Comparison of ENCODE assay signal across 23 cellular contexts in genomic region chr17:19610879-19611278, GRCh38.
"Had no signal": no experiment of that assay in that cellular context is flagged by ENCODE, and none has a peak within 500 bp of the region (broad histone marks: within the 10 kb centered on the region; RNA-seq: fewer than 3 reads in every experiment).

No MANE protein-coding gene starts in this region.

- H2AFZ ChIP-seq: parathyroid adenoma had no signal

- H3K36me3 Mint-ChIP-seq: activated CD8-positive, alpha-beta memory T cell treated with anti-CD3 and anti-CD28 coated beads, Interleukin-2, amount 10 ng/mL, durations not matched to agents 7 days and 5 days; activated naive CD4-positive, alpha-beta T cell treated with anti-CD3 and anti-CD28 coated beads, Interleukin-2, amount 50 U/mL, for 72 hours; brain; stimulated activated effector memory CD8-positive, alpha-beta T cell treated with anti-CD3 and anti-CD28 coated beads, Interleukin-12 subunit alpha, Interleukin-12 subunit beta, amount 100 ng/mL, for 72 hours had no signal

- H3K79me2 ChIP-seq: parathyroid adenoma had no signal

- H3K4me1 ChIP-seq: parathyroid adenoma, uterus had no signal

- DNase-seq: activated CD4-positive, alpha-beta T cell treated with anti-CD3 and anti-CD28 coated beads, Interleukin-2, amount 10 ng/mL, durations not matched to agents 7 days and 5 days; activated CD4-positive, CD25-positive, alpha-beta regulatory T cell treated with anti-CD3 and anti-CD28 coated beads, Interleukin-2, amount 50 U/mL, for 72 hours; activated CD8-positive, alpha-beta memory T cell treated with anti-CD3 and anti-CD28 coated beads, Interleukin-2, amount 10 ng/mL, durations not matched to agents 7 days and 5 days; activated CD8-positive, alpha-beta T cell treated with anti-CD3 and anti-CD28 coated beads for 36 hours; activated gamma-delta T cell; activated T-cell treated with anti-CD3 and anti-CD28 coated beads for 4 hours; aorta; dermis blood vessel endothelial cell; effector CD8-positive, alpha-beta T cell; erythroblast; foreskin fibroblast; nephron progenitor cell; right cardiac atrium; stimulated activated CD4-positive, alpha-beta T cell treated with anti-CD3 and anti-CD28 coated beads, Interleukin-2, amount 100 ng/mL, for 24 hours; transverse colon; uterus; WERI-Rb-1 had no signal

- H3K4me3 ChIP-seq: transverse colon, uterus had no signal

- H3K27ac ChIP-seq: parathyroid adenoma, transverse colon, uterus, WERI-Rb-1 had no signal

- H3K27me3 ChIP-seq: transverse colon, uterus had no signal

- H3K36me3 ChIP-seq: transverse colon, uterus, WERI-Rb-1 had no signal

- H3K9me3 Mint-ChIP-seq: activated CD4-positive, alpha-beta T cell treated with anti-CD3 and anti-CD28 coated beads, Interleukin-2, amount 10 ng/mL, durations not matched to agents 7 days and 5 days; activated CD8-positive, alpha-beta T cell treated with anti-CD3 and anti-CD28 coated beads for 36 hours; activated naive CD4-positive, alpha-beta T cell treated with anti-CD3 and anti-CD28 coated beads, Interleukin-2, amount 50 U/mL, for 72 hours; activated T-helper 1 cell treated with anti-CD3 and anti-CD28 coated beads, Interleukin-12 subunit alpha, Interleukin-12 subunit beta, Interleukin-2, Interleukin-4 antibody, amounts not matched to agents 30 ng/mL and 10 ng/mL and 1 ng/mL, durations not matched to agents 14 hours and 24 hours and 36 hours; nephron progenitor cell; stimulated activated effector memory CD8-positive, alpha-beta T cell treated with anti-CD3 and anti-CD28 coated beads, Interleukin-12 subunit alpha, Interleukin-12 subunit beta, amount 100 ng/mL, for 72 hours had no signal

- H3K27ac Mint-ChIP-seq: activated CD4-positive, alpha-beta T cell treated with anti-CD3 and anti-CD28 coated beads, Interleukin-2, amount 10 ng/mL, durations not matched to agents 7 days and 5 days; activated CD8-positive, alpha-beta memory T cell treated with anti-CD3 and anti-CD28 coated beads, Interleukin-2, amount 10 ng/mL, durations not matched to agents 7 days and 5 days; activated CD8-positive, alpha-beta T cell treated with anti-CD3 and anti-CD28 coated beads for 36 hours; activated naive CD4-positive, alpha-beta T cell treated with anti-CD3 and anti-CD28 coated beads, Interleukin-2, amount 50 U/mL, for 72 hours; activated T-helper 1 cell treated with anti-CD3 and anti-CD28 coated beads, Interleukin-12 subunit alpha, Interleukin-12 subunit beta, Interleukin-2, Interleukin-4 antibody, amounts not matched to agents 30 ng/mL and 10 ng/mL and 1 ng/mL, durations not matched to agents 14 hours and 24 hours and 36 hours; brain; nephron progenitor cell; stimulated activated effector memory CD8-positive, alpha-beta T cell treated with anti-CD3 and anti-CD28 coated beads, Interleukin-12 subunit alpha, Interleukin-12 subunit beta, amount 100 ng/mL, for 72 hours had no signal

- H3K9me3 ChIP-seq: transverse colon, uterus had no signal

- ATAC-seq: activated CD8-positive, alpha-beta memory T cell treated with anti-CD3 and anti-CD28 coated beads, Interleukin-2, amount 10 ng/mL, durations not matched to agents 7 days and 5 days; activated CD8-positive, alpha-beta T cell treated with anti-CD3 and anti-CD28 coated beads for 36 hours; activated naive CD4-positive, alpha-beta T cell treated with anti-CD3 and anti-CD28 coated beads, Interleukin-2, amount 50 U/mL, for 72 hours; left lobe of liver; right cardiac atrium; stimulated activated effector memory CD8-positive, alpha-beta T cell treated with anti-CD3 and anti-CD28 coated beads, Interleukin-12 subunit alpha, Interleukin-12 subunit beta, amount 100 ng/mL, for 72 hours had no signal

- H3K27me3 Mint-ChIP-seq: activated CD4-positive, alpha-beta T cell treated with anti-CD3 and anti-CD28 coated beads, Interleukin-2, amount 10 ng/mL, durations not matched to agents 7 days and 5 days had no signal

- H3K4me1 Mint-ChIP-seq: activated CD4-positive, alpha-beta T cell treated with anti-CD3 and anti-CD28 coated beads, Interleukin-2, amount 10 ng/mL, durations not matched to agents 7 days and 5 days; brain; nephron progenitor cell had no signal

- H3K4me3 Mint-ChIP-seq: activated CD4-positive, alpha-beta T cell treated with anti-CD3 and anti-CD28 coated beads, Interleukin-2, amount 10 ng/mL, durations not matched to agents 7 days and 5 days; activated CD8-positive, alpha-beta memory T cell treated with anti-CD3 and anti-CD28 coated beads, Interleukin-2, amount 10 ng/mL, durations not matched to agents 7 days and 5 days; activated CD8-positive, alpha-beta T cell treated with anti-CD3 and anti-CD28 coated beads for 36 hours; activated T-helper 1 cell treated with anti-CD3 and anti-CD28 coated beads, Interleukin-12 subunit alpha, Interleukin-12 subunit beta, Interleukin-2, Interleukin-4 antibody, amounts not matched to agents 30 ng/mL and 10 ng/mL and 1 ng/mL, durations not matched to agents 14 hours and 24 hours and 36 hours; brain; nephron progenitor cell; stimulated activated effector memory CD8-positive, alpha-beta T cell treated with anti-CD3 and anti-CD28 coated beads, Interleukin-12 subunit alpha, Interleukin-12 subunit beta, amount 100 ng/mL, for 72 hours had no signal
